Comparison of ENCODE assay signal across 13 cellular contexts in the genomic region with DNA sequence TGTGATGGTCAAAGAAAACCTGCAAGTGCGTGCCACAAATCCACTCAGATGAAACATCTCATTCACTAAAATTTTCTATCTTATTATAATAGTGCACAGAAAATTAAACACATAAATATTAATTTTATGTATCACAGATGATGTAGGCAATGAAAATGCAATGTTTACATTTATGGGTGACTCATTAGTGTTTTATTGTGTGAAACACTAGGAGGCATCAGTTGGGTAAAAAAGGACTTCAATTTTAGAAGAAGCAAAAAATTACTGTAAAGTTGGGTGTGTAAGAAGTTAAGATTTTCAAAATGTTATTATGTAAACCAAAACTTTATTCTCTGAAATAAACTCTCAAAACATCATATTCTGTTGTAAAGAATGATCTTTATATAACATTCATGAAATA. TPM values are rescaled to one million over a fixed set of nuclear protein-coding genes. Genes with fewer than 3 reads are reported as not detected.
DNase-seq lines count a peak whose midpoint lies in the region; ATAC-seq and TF ChIP-seq lines count a peak whose summit lies in the region.
"Had no signal": no experiment of that assay in that cellular context is flagged by ENCODE, and none has a peak within 500 bp of the region (broad histone marks: within the 10 kb centered on the region; RNA-seq: fewer than 3 reads in every experiment).

No MANE protein-coding gene starts in this region.

- no peak for ATAC-seq in naive B cell (ENCODE audit: low read depth in 2 of 2)
- ATAC-seq in naive thymus-derived CD8-positive, alpha-beta T cell: no peak
- no peak for ATAC-seq in stimulated activated memory B cell treated with anti-CD40 and anti-IgM and Interleukin-4, amounts not matched to agents 10 μg/mL and 1 μg/mL and 100 μg/mL, for 72 hours
- ATAC-seq: natural killer cell treated with Interleukin-12 subunit alpha and Interleukin-12 subunit beta and Interleukin-15 and Interleukin-18, amount 100 ng/mL, for 72 hours; WTC11 had no signal

- H3K4me3 Mint-ChIP-seq in IgD-negative memory B cell: peak overlapping the region; percentile 8 to 83 (median 66)
- peak overlapping the region; percentile 12 to 97 (median 76) for H3K4me3 Mint-ChIP-seq in naive B cell
- H3K4me3 Mint-ChIP-seq in naive thymus-derived CD8-positive, alpha-beta T cell: no peak overlapping the region
- H3K4me3 Mint-ChIP-seq in stimulated activated memory B cell treated with anti-CD40 and anti-IgM and Interleukin-4, amounts not matched to agents 10 μg/mL and 1 μg/mL and 100 μg/mL, for 72 hours: no peak overlapping the region
- H3K4me3 Mint-ChIP-seq: natural killer cell treated with Interleukin-12 subunit alpha and Interleukin-12 subunit beta and Interleukin-15 and Interleukin-18, amount 100 ng/mL, for 72 hours; WTC11 had no signal

- no peaks in the 10 kb centered on the region for H3K9me3 ChIP-seq in adrenal gland (replicated peaks in 1 of 3)

- peaks cover 4% of the 10 kb centered on the region for H3K36me3 Mint-ChIP-seq in IgD-negative memory B cell
- H3K36me3 Mint-ChIP-seq in naive B cell: peaks cover 9 to 22% of the 10 kb centered on the region in 2 donors
- no peaks in the 10 kb centered on the region for H3K36me3 Mint-ChIP-seq in naive thymus-derived CD8-positive, alpha-beta T cell
- H3K36me3 Mint-ChIP-seq in stimulated activated memory B cell treated with anti-CD40 and anti-IgM and Interleukin-4, amounts not matched to agents 10 μg/mL and 1 μg/mL and 100 μg/mL, for 72 hours: peaks cover 6% of the 10 kb centered on the region
- H3K36me3 Mint-ChIP-seq: WTC11 had no signal

- peaks cover 27 to 62% of the 10 kb centered on the region in 2 donors for H3K4me1 ChIP-seq in adrenal gland (replicated peaks in 1 of 2)

- TF ChIP-seq POLR2A in adrenal gland (IDR thresholded peaks at IDR 0.05): no peak

- H3K27me3 ChIP-seq in adrenal gland: no peaks in the 10 kb centered on the region

- H3K4me3 ChIP-seq in astrocyte of the spinal cord (ENCODE audit: low read depth, low read length): no peak overlapping the region
- no peak overlapping the region for H3K4me3 ChIP-seq in adrenal gland

- peaks cover 31 to 36% (median 32%) of the 10 kb centered on the region in 3 donors for H3K4me1 Mint-ChIP-seq in IgD-negative memory B cell
- H3K4me1 Mint-ChIP-seq in naive B cell: peaks cover 28 to 38% (median 31%) of the 10 kb centered on the region in 3 donors
- peaks cover 11 to 48% (median 16%) of the 10 kb centered on the region in 4 donors for H3K4me1 Mint-ChIP-seq in naive thymus-derived CD8-positive, alpha-beta T cell
- peaks cover 27% of the 10 kb centered on the region for H3K4me1 Mint-ChIP-seq in stimulated activated memory B cell treated with anti-CD40 and anti-IgM and Interleukin-4, amounts not matched to agents 10 μg/mL and 1 μg/mL and 100 μg/mL, for 72 hours

- no peak overlapping the region for H3K27ac Mint-ChIP-seq in IgD-negative memory B cell
- peak overlapping the region in 1 of 6 donors; percentile 70 for H3K27ac Mint-ChIP-seq in naive B cell
- H3K27ac Mint-ChIP-seq in naive thymus-derived CD8-positive, alpha-beta T cell: no peak overlapping the region
- H3K27ac Mint-ChIP-seq in stimulated activated memory B cell treated with anti-CD40 and anti-IgM and Interleukin-4, amounts not matched to agents 10 μg/mL and 1 μg/mL and 100 μg/mL, for 72 hours: no peak overlapping the region
- H3K27ac Mint-ChIP-seq: natural killer cell treated with Interleukin-12 subunit alpha and Interleukin-12 subunit beta and Interleukin-15 and Interleukin-18, amount 100 ng/mL, for 72 hours; WTC11 had no signal

- H3K9me3 Mint-ChIP-seq in IgD-negative memory B cell (no peaks in the 10 kb centered on the region), naive B cell (no peaks in the 10 kb centered on the region)
- H3K9me3 Mint-ChIP-seq in naive thymus-derived CD8-positive, alpha-beta T cell: no peaks in the 10 kb centered on the region
- no peaks in the 10 kb centered on the region for H3K9me3 Mint-ChIP-seq in stimulated activated memory B cell treated with anti-CD40 and anti-IgM and Interleukin-4, amounts not matched to agents 10 μg/mL and 1 μg/mL and 100 μg/mL, for 72 hours
- H3K9me3 Mint-ChIP-seq: natural killer cell treated with Interleukin-12 subunit alpha and Interleukin-12 subunit beta and Interleukin-15 and Interleukin-18, amount 100 ng/mL, for 72 hours; WTC11 had no signal

- H3K36me3 ChIP-seq in adrenal gland (replicated peaks in 1 of 2): no peaks in the 10 kb centered on the region

- in situ Hi-C loops in astrocyte of the spinal cord (cut with HindIII; ENCODE audit: low sequenced_read_pairs): no loop called here

- POLR2A ChIA-PET in naive thymus-derived CD8-positive, alpha-beta T cell (lab: Charles Lee): no interaction called here

- DNase-seq in astrocyte of the spinal cord (ENCODE audit: low read depth, low spot score) (peak; percentile 36), naive B cell (no peak), NCI-H2196 treated with DMSO at 0.1 percent for 48 hours (lab: John Stamatoyannopoulos, UW; ENCODE audit: unreplicated experiment) (no peak), adrenal gland (no peak)
- DNase-seq in naive thymus-derived CD8-positive, alpha-beta T cell: no peak
- DNase-seq: COR-L47, GOT3, NCI-H1417 treated with DMSO at 0.1 percent for 48 hours had no signal

- peak; percentile 26 for TF ChIP-seq CTCF in C4-2B (conservative IDR thresholded peaks at IDR 0.05)
- TF ChIP-seq CTCF in astrocyte of the spinal cord (IDR thresholded peaks at IDR 0.05; ENCODE audit: low read depth, low read length): peak; percentile 11
- TF ChIP-seq CTCF in adrenal gland (IDR thresholded peaks at IDR 0.05): no peak

- intact Hi-C loops in adrenal gland (cut with DNase I): no loop called here

- H3K27me3 Mint-ChIP-seq in IgD-negative memory B cell: no peaks in the 10 kb centered on the region
- no peaks in the 10 kb centered on the region for H3K27me3 Mint-ChIP-seq in naive B cell
- H3K27me3 Mint-ChIP-seq in naive thymus-derived CD8-positive, alpha-beta T cell: peaks cover 14 to 24% (median 20%) of the 10 kb centered on the region in 5 donors
- H3K27me3 Mint-ChIP-seq in stimulated activated memory B cell treated with anti-CD40 and anti-IgM and Interleukin-4, amounts not matched to agents 10 μg/mL and 1 μg/mL and 100 μg/mL, for 72 hours: no peaks in the 10 kb centered on the region

- 80 to 89% (median 88%) methylated on average over 1 of the region's 1 CpG for WGBS in adrenal gland, 4 donors

- H3K27ac ChIP-seq in C4-2B (no peak overlapping the region), adrenal gland (peak overlapping the region in 1 of 5 donors; percentile 94)

RNA-seq across cellular contexts. Expression of a gene that starts 4.0 kb away (rescaled TPM):
- polyA plus RNA-seq in IgD-negative memory B cell (238 TPM), naive B cell (ENCODE audit: low read depth in 6 of 6) (100 to 1,000 TPM; 402 to 547 (median 433) TPM), adrenal gland (10 to 100 TPM; 26.8 to 63.7 (median 36.4) TPM)
- 10 to 100 TPM in 1 of 2 experiments, 1 to 10 TPM in 1; 8.9 to 10.8 TPM for total RNA-seq in naive thymus-derived CD8-positive, alpha-beta T cell
- polyA plus RNA-seq in naive thymus-derived CD8-positive, alpha-beta T cell: under 1 TPM; 0.14 to 0.48 (median 0.46) TPM
- total RNA-seq in adrenal gland: 100 to 1,000 TPM in 2 of 8 donors, 10 to 100 TPM in 6; 43.6 to 172 (median 79.4) TPM

Comparison
In these comparisons a context has a peak if more than half of its experiments do, and no peak if none do; other contexts are left out.
1. CTCF ChIP-seq: peak in C4-2B (single experiment) and astrocyte of the spinal cord (single experiment); none in adrenal gland (0 of 6).
2. H3K4me3 Mint-ChIP-seq: peak in IgD-negative memory B cell (4 of 4) and naive B cell (8 of 8); none in naive thymus-derived CD8-positive, alpha-beta T cell (0 of 10) and stimulated activated memory B cell treated with anti-CD40 and anti-IgM and Interleukin-4, amounts not matched to agents 10 μg/mL and 1 μg/mL and 100 μg/mL, for 72 hours (single experiment).
3. RNA of a gene that starts 4.0 kb away (polyA plus RNA-seq): 402 to 547 TPM in naive B cell, 238 TPM in IgD-negative memory B cell (single experiment) and 26.8 to 63.7 TPM in adrenal gland; 0.14 to 0.48 TPM in naive thymus-derived CD8-positive, alpha-beta T cell; every median in the first group is over 10 times any median in the second.